Comparison of ENCODE assay signal across 7 cellular contexts in the genomic region with DNA sequence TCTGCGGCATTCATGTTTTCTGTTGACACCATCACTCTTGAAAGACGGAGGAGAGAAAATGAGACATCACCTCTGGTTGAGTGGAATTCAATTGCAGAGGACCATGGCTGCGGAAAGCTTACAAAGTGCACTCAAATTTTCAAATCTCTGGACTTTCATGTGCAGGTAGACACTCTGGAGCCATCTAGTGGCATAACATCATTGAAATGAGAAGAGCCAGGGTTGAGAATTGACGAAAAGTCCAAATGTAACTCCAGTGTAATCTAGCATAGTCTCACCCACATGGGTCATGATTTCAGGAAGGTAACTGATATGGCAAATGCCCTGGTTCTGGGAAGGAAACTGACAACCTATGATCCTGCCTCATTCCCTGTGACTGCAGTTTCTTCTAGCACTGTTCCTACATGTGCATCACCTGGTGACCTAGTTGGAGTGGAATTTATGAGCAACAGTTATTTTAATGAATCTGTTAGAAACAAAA.
A peak's percentile ranks its signal among the peaks of the same experiment; 100 is the strongest.
DNase-seq lines count a peak whose midpoint lies in the region; ATAC-seq and TF ChIP-seq lines count a peak whose summit lies in the region.

No MANE protein-coding gene starts in this region.

- H3K4me1 ChIP-seq in left lung (no peaks in the 10 kb centered on the region), esophagus squamous epithelium (no peaks in the 10 kb centered on the region)

- no peak for TF ChIP-seq POLR2A in esophagus squamous epithelium (IDR thresholded peaks at IDR 0.05)

- no peaks in the 10 kb centered on the region for H3K4me1 Mint-ChIP-seq in WTC11

- H3K36me3 ChIP-seq in left lung (no peaks in the 10 kb centered on the region), esophagus squamous epithelium (no peaks in the 10 kb centered on the region)

- H3K27ac Mint-ChIP-seq in WTC11: no peak overlapping the region

- WGBS in esophagus squamous epithelium, 2 donors: 43% methylated on average over 3 of the region's 4 CpGs

- no peak overlapping the region for H3K4me3 ChIP-seq in left lung
- H3K4me3 ChIP-seq in esophagus squamous epithelium: no peak overlapping the region

- H3K9me3 ChIP-seq in left lung: no peaks in the 10 kb centered on the region
- no peaks in the 10 kb centered on the region for H3K9me3 ChIP-seq in esophagus squamous epithelium

- intact Hi-C loops in left lung (cut with DNase I) (no loop called here), esophagus squamous epithelium (cut with DNase I) (no loop called here)

- no peak overlapping the region for H3K27ac ChIP-seq in left lung
- H3K27ac ChIP-seq in esophagus squamous epithelium: no peak overlapping the region

- peak; percentile 47; the same call in 1 of the 2 replicates for ATAC-seq in WTC11
- ATAC-seq in left lung: peak; percentile 62
- no peak for ATAC-seq in HG02938 (IDR thresholded peaks at IDR 0.05; ENCODE audit: unreplicated experiment)

- TF ChIP-seq CTCF in GM12874 (IDR thresholded peaks at IDR 0.05; ENCODE audit: insufficient read depth, low read depth, low read length) (peak; percentile 66), WTC11 (IDR thresholded peaks at IDR 0.05) (no peak), left lung (IDR thresholded peaks at IDR 0.05) (no peak), esophagus squamous epithelium (IDR thresholded peaks at IDR 0.05) (peak in 3 of 6 experiments; percentile 23 to 46 (median 23))

- H3K4me3 Mint-ChIP-seq in WTC11: no peak overlapping the region

- DNase-seq in Kasumi-1 (lab: John Stamatoyannopoulos, UW): peak; percentile 19 to 61
- no peak for DNase-seq in WTC11 (ENCODE audit: low spot score)
- DNase-seq in left lung: no peak
- no peak for DNase-seq in esophagus squamous epithelium (lab: John Stamatoyannopoulos, UW)
- no peak for DNase-seq in stimulated activated CD4-positive, alpha-beta T cell treated with anti-CD3 and anti-CD28 coated beads, Interleukin-2, amount 100 ng/mL, for 48 hours

- H3K9me3 Mint-ChIP-seq in WTC11: no peaks in the 10 kb centered on the region

- no peaks in the 10 kb centered on the region for H3K36me3 Mint-ChIP-seq in WTC11

- POLR2A ChIA-PET in WTC11 (lab: Charles Lee): interaction anchor here (0.6 kb wide), 1 partner anchor 11 kb away, joined by 3 read pairs; no protein-coding TSS in a partner anchor

- H3K27me3 Mint-ChIP-seq in WTC11 (ENCODE audit: low read depth): no peaks in the 10 kb centered on the region; the same call in 1 of the 2 replicates

- CTCF ChIA-PET in WTC11 (lab: Charles Lee): interaction anchor here (1.0 to 3.0 kb wide), 7 partner anchors 9 to 1630 kb away, joined by 3 to 14 read pairs (median 4); no protein-coding TSS in a partner anchor

- no peaks in the 10 kb centered on the region for H3K27me3 ChIP-seq in left lung
- H3K27me3 ChIP-seq in esophagus squamous epithelium: peaks cover 0 to 9% (median 0%) of the 10 kb centered on the region in 4 donors

TF ChIP-seq in WTC11, 78 proteins besides CTCF, POLR2A, EP300 and RAD21:
- no peak for TF ChIP-seq PRRX2 (CRISPR knock-in tag; IDR thresholded peaks at IDR 0.05)
- TF ChIP-seq JAZF1 (CRISPR knock-in tag; IDR thresholded peaks at IDR 0.05): no peak
- no peak for TF ChIP-seq GRHL2 (CRISPR knock-in tag; IDR thresholded peaks at IDR 0.05; ENCODE audit: insufficient replicate concordance, severe bottlenecking)
- no peak for TF ChIP-seq ETV6 (CRISPR knock-in tag; IDR thresholded peaks at IDR 0.05)
- no peak for TF ChIP-seq TCF7 (CRISPR knock-in tag; IDR thresholded peaks at IDR 0.05; ENCODE audit: low read depth)
- no peak for TF ChIP-seq E2F5 (CRISPR knock-in tag; IDR thresholded peaks at IDR 0.05)
- no peak for TF ChIP-seq FOXP1 (CRISPR knock-in tag; IDR thresholded peaks at IDR 0.05; ENCODE audit: borderline replicate concordance)
- no peak for TF ChIP-seq ZMAT4 (CRISPR knock-in tag; IDR thresholded peaks at IDR 0.05)
- TF ChIP-seq EMX1 (CRISPR knock-in tag; IDR thresholded peaks at IDR 0.05): no peak
- TF ChIP-seq RORB (CRISPR knock-in tag; IDR thresholded peaks at IDR 0.05): no peak
- TF ChIP-seq FOXJ3 (CRISPR knock-in tag; IDR thresholded peaks at IDR 0.05; ENCODE audit: borderline replicate concordance): no peak

Comparison
In these comparisons a context has a peak if more than half of its experiments do, and no peak if none do; other contexts are left out.
1. DNase-seq: peak in Kasumi-1 (2 of 2); none in WTC11 (single experiment), left lung (0 of 2), esophagus squamous epithelium (single experiment) and stimulated activated CD4-positive, alpha-beta T cell treated with anti-CD3 and anti-CD28 coated beads, Interleukin-2, amount 100 ng/mL, for 48 hours (0 of 2).